26 cellular contexts compared by ENCODE assay signal in the genomic region with DNA sequence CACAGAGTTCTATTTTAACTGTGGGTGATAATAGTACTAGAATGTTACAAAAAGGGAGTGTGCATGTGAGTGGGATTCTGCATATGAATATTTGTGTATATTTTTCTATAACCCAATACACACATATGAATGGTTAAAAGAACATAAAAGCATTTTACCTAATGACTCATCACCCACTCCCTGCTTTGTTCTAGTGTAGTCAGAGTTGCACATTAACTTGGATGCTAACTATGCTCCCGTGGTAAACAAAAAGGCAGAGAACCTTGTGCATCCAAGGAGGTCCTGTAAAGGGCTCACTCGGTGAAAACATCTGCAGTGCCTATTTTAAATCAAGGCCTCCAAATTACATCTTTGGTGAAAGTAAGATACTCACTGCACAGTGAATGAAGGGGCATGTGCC.
DNase-seq lines count a peak whose midpoint lies in the region; ATAC-seq and TF ChIP-seq lines count a peak whose summit lies in the region.
"Had no signal": no experiment of that assay in that cellular context is flagged by ENCODE, and none has a peak within 500 bp of the region (broad histone marks: within the 10 kb centered on the region; RNA-seq: fewer than 3 reads in every experiment).

No MANE protein-coding gene starts in this region.

- no peaks in the 10 kb centered on the region for H3K36me3 ChIP-seq in kidney epithelial cell (ENCODE audit: control insufficient read depth, insufficient read depth, low read length)
- H3K36me3 ChIP-seq in adrenal gland (replicated peaks in 1 of 2) = no peaks in the 10 kb centered on the region
- H3K36me3 ChIP-seq: BLaER1, ovary, thoracic aorta had no signal

- no peaks in the 10 kb centered on the region for H3K36me3 Mint-ChIP-seq in activated naive CD4-positive, alpha-beta T cell treated with anti-CD3 and anti-CD28 coated beads, Interleukin-2, amount 50 U/mL, for 72 hours
- H3K36me3 Mint-ChIP-seq: naive B cell; stimulated activated memory B cell treated with anti-CD40 and anti-IgM and Interleukin-4, amounts not matched to agents 10 μg/mL and 1 μg/mL and 100 μg/mL, for 72 hours had no signal

- no peak overlapping the region for H3K27ac Mint-ChIP-seq in activated naive CD4-positive, alpha-beta T cell treated with anti-CD3 and anti-CD28 coated beads, Interleukin-2, amount 50 U/mL, for 72 hours
- H3K27ac Mint-ChIP-seq: activated B cell treated with CpG ODN at 0.5 μM for 24 hours; stimulated activated memory B cell treated with anti-CD40 and anti-IgM and Interleukin-4, amounts not matched to agents 10 μg/mL and 1 μg/mL and 100 μg/mL, for 72 hours had no signal

- H3K9me3 ChIP-seq in adrenal gland (replicated peaks in 1 of 3) = no peaks in the 10 kb centered on the region
- H3K9me3 ChIP-seq: BLaER1, ovary, thoracic aorta had no signal

- WGBS in adrenal gland, 4 donors = 39 to 59% (median 42%) methylated on average over 2 of the region's 2 CpGs

- no peak for TF ChIP-seq POLR2A in adrenal gland (IDR thresholded peaks at IDR 0.05)

- intact Hi-C loops in adrenal gland (cut with DNase I) = no loop called here

- peak; percentile 4 for DNase-seq in ELR (ENCODE audit: low read depth)
- peak; percentile 37 for DNase-seq in HPDE6-E6E7 (ENCODE audit: extremely low spot score)
- peak; percentile 38 for DNase-seq in kidney epithelial cell (ENCODE audit: low read depth)
- no peak for DNase-seq in NCI-H526 (lab: John Stamatoyannopoulos, UW)
- DNase-seq in epidermal melanocyte (ENCODE audit: insufficient read length, low spot score) = no peak
- DNase-seq in activated naive CD4-positive, alpha-beta T cell treated with anti-CD3 and anti-CD28 coated beads, Interleukin-2, amount 50 U/mL, for 72 hours (ENCODE audit: low spot score in 2 of 2) = no peak
- no peak for DNase-seq in adrenal gland
- DNase-seq: activated B cell treated with CpG ODN at 0.5 μM for 24 hours; activated CD4-positive, alpha-beta T cell treated with anti-CD3 and anti-CD28 coated beads, Interleukin-2, amount 50 U/mL, for 48 hours; activated gamma-delta T cell treated with Interleukin-2 at 50 U/mL for 16 hours; activated T-cell treated with anti-CD3 and anti-CD28 coated beads for 4 hours; amniotic stem cell; kidney; mesenchymal stem cell; naive B cell; NCI-H1092 treated with DMSO at 0.1 percent for 48 hours; NCI-H2081 treated with DMSO at 0.1 percent for 48 hours; ovary; RPMI8226; T-helper 9 cell had no signal

- no peaks in the 10 kb centered on the region for H3K4me1 ChIP-seq in adrenal gland (replicated peaks in 1 of 2)
- H3K4me1 ChIP-seq: BLaER1 had no signal

- TF ChIP-seq CTCF in kidney epithelial cell (IDR thresholded peaks at IDR 0.05; ENCODE audit: insufficient read depth, low read length, poor library complexity, severe bottlenecking) (no peak), adrenal gland (IDR thresholded peaks at IDR 0.05) (no peak)

- peaks cover 13 to 26% of the 10 kb centered on the region in 2 donors for H3K9me3 Mint-ChIP-seq in activated naive CD4-positive, alpha-beta T cell treated with anti-CD3 and anti-CD28 coated beads, Interleukin-2, amount 50 U/mL, for 72 hours

- H3K4me3 ChIP-seq in kidney epithelial cell (ENCODE audit: low read depth, low read length) = no peak overlapping the region
- H3K4me3 ChIP-seq in adrenal gland = no peak overlapping the region
- H3K4me3 ChIP-seq: BLaER1, ovary, thoracic aorta had no signal

- peak; percentile 21 for ATAC-seq in GM19468 (IDR thresholded peaks at IDR 0.05; ENCODE audit: extremely low read depth, unreplicated experiment)
- ATAC-seq in activated naive CD4-positive, alpha-beta T cell treated with anti-CD3 and anti-CD28 coated beads, Interleukin-2, amount 50 U/mL, for 72 hours = no peak
- ATAC-seq: esophagus mucosa; SK-N-SH treated with all-trans-retinoic acid at 6 μM for 48 hours; stimulated activated memory B cell treated with anti-CD40 and anti-IgM and Interleukin-4, amounts not matched to agents 10 μg/mL and 1 μg/mL and 100 μg/mL, for 72 hours had no signal

- H3K27ac ChIP-seq in adrenal gland = no peak overlapping the region
- H3K27ac ChIP-seq: BLaER1, ovary, thoracic aorta had no signal

- H3K27me3 ChIP-seq in kidney epithelial cell (ENCODE audit: control insufficient read depth, insufficient read depth, low read length) (no peaks in the 10 kb centered on the region), adrenal gland (no peaks in the 10 kb centered on the region)
- H3K27me3 ChIP-seq: BLaER1, ovary had no signal

Comparison
In these comparisons a context has a peak if more than half of its experiments do, and no peak if none do; other contexts are left out.
1. DNase-seq: peak in ELR (single experiment), HPDE6-E6E7 (single experiment) and kidney epithelial cell (single experiment); none in NCI-H526 (0 of 2), epidermal melanocyte (single experiment), activated naive CD4-positive, alpha-beta T cell treated with anti-CD3 and anti-CD28 coated beads, Interleukin-2, amount 50 U/mL, for 72 hours (0 of 2) and adrenal gland (0 of 7).